ENCODE assay signal across 8 cellular contexts in genomic region chr10:71212249-71213126, GRCh38. TPM values are rescaled to one million over a fixed set of nuclear protein-coding genes. Genes with fewer than 3 reads are reported as not detected.
A peak's percentile ranks its signal among the peaks of the same experiment; 100 is the strongest.
DNase-seq lines count a peak whose midpoint lies in the region; ATAC-seq and TF ChIP-seq lines count a peak whose summit lies in the region.

TSS of gene UNC5B (plus strand) at chr10:71212570. CDS start at chr10:71212986, 416 bp downstream.

- POLR2A ChIA-PET in activated CD4-positive, alpha-beta memory T cell treated with anti-CD3 and anti-CD28 coated beads for 36 hours (lab: Charles Lee): no interaction called here

- intact Hi-C loops in activated CD4-positive, alpha-beta memory T cell treated with anti-CD3 and anti-CD28 coated beads for 36 hours (cut with micrococcal nuclease): no loop called here
- intact Hi-C loops in right lobe of liver (cut with DNase I): loop anchor here in 1 of 2 donors (10.0 kb wide), 1 partner anchor 308 kb away; no protein-coding TSS in a partner anchor

- H3K4me1 Mint-ChIP-seq in activated CD4-positive, alpha-beta memory T cell treated with anti-CD3 and anti-CD28 coated beads for 36 hours (ENCODE audit: low read depth): peaks cover 10% of the 10 kb centered on the region

- 0% methylated on average over 29 of the region's 110 CpGs for WGBS in right lobe of liver (ENCODE audit: insufficient coverage, low coverage, low lambda C conversion rate, missing lambda C conversion rate)

- no peak within 1 kb of the TSS for H3K27ac Mint-ChIP-seq in activated CD4-positive, alpha-beta memory T cell treated with anti-CD3 and anti-CD28 coated beads for 36 hours

- DNase-seq in activated CD4-positive, CD25-positive, alpha-beta regulatory T cell (lab: John Stamatoyannopoulos, UW): no peak
- peak; percentile 84 for DNase-seq in NCI-H226
- peak; percentile 61 for DNase-seq in activated CD4-positive, alpha-beta memory T cell treated with anti-CD3 and anti-CD28 coated beads for 36 hours
- peak; percentile 89 to 90 (median 90) for DNase-seq in right lobe of liver
- DNase-seq in stimulated activated CD4-positive, alpha-beta T cell treated with anti-CD3 and anti-CD28 coated beads, Interleukin-2, amount 100 ng/mL, for 48 hours: peak; percentile 57 to 62
- DNase-seq in NK-92 treated with Interleukin-12 subunit alpha and Interleukin-12 subunit beta, amount 100 ng/mL, for 24 hours (lab: John Stamatoyannopoulos, UW): no peak

- peak; percentile 92 for TF ChIP-seq POLR2A in right lobe of liver (IDR thresholded peaks at IDR 0.05)

- CTCF ChIA-PET in activated CD4-positive, alpha-beta memory T cell treated with anti-CD3 and anti-CD28 coated beads for 36 hours (lab: Charles Lee): interaction anchor here (0.8 to 1.0 kb wide), 2 partner anchors 287 to 684 kb away, joined by 3 read pairs; no protein-coding TSS in a partner anchor

- H3K27ac ChIP-seq in duodenal mucosa (ENCODE audit: low read depth, low read length) (no peak within 1 kb of the TSS), right lobe of liver (peak within 1 kb of the TSS; percentile 10 to 26 (median 26))

- peak; percentile 63 to 67 for ATAC-seq in activated CD4-positive, CD25-positive, alpha-beta regulatory T cell treated with anti-CD3 and anti-CD28 coated beads, Interleukin-2, amount 50 U/mL, for 24 hours
- peak; percentile 84 to 92 (median 87) for ATAC-seq in right lobe of liver

- H3K9me3 ChIP-seq in duodenal mucosa (ENCODE audit: control insufficient read depth in 1 of 2, low read length in 2 of 2): no peaks in the 10 kb centered on the region
- no peaks in the 10 kb centered on the region for H3K9me3 ChIP-seq in right lobe of liver

- TF ChIP-seq CTCF in right lobe of liver (IDR thresholded peaks at IDR 0.05): peak in 2 of 4 donors; percentile 36 to 41

- H3K4me3 Mint-ChIP-seq in activated CD4-positive, alpha-beta memory T cell treated with anti-CD3 and anti-CD28 coated beads for 36 hours: peak within 1 kb of the TSS; percentile 37

- H3K4me3 ChIP-seq in duodenal mucosa (ENCODE audit: low read depth in 1 of 2, low read length in 2 of 2) (peak within 1 kb of the TSS; percentile 65 to 77), right lobe of liver (peak within 1 kb of the TSS; percentile 48 to 61 (median 50))

- peaks cover 68% of the 10 kb centered on the region for H3K27me3 Mint-ChIP-seq in activated CD4-positive, alpha-beta memory T cell treated with anti-CD3 and anti-CD28 coated beads for 36 hours

- peak within 1 kb of the TSS; percentile 48 to 72 for H3K9ac ChIP-seq in duodenal mucosa (ENCODE audit: low read depth in 1 of 2, low read length in 2 of 2)

- no peaks in the 10 kb centered on the region for H3K36me3 ChIP-seq in duodenal mucosa (ENCODE audit: control insufficient read depth in 1 of 2, insufficient read depth in 2 of 2, low read length in 2 of 2)
- H3K36me3 ChIP-seq in right lobe of liver: no peaks in the 10 kb centered on the region

- H3K4me1 ChIP-seq in duodenal mucosa (ENCODE audit: control insufficient read depth in 1 of 2, insufficient read depth in 2 of 2, low read length in 2 of 2) (peaks cover 21 to 34% of the 10 kb centered on the region in 2 donors), right lobe of liver (peaks cover 0 to 16% (median 0%) of the 10 kb centered on the region in 4 donors)

- H3K27me3 ChIP-seq in duodenal mucosa (ENCODE audit: control insufficient read depth in 1 of 2, insufficient read depth in 2 of 2, low read length in 2 of 2): peaks cover 54 to 58% of the 10 kb centered on the region in 2 donors
- H3K27me3 ChIP-seq in right lobe of liver: peaks cover 0 to 8% of the 10 kb centered on the region in 2 donors

- no peaks in the 10 kb centered on the region for H3K9me3 Mint-ChIP-seq in activated CD4-positive, alpha-beta memory T cell treated with anti-CD3 and anti-CD28 coated beads for 36 hours

- H3K36me3 Mint-ChIP-seq in activated CD4-positive, alpha-beta memory T cell treated with anti-CD3 and anti-CD28 coated beads for 36 hours: no peaks in the 10 kb centered on the region

RNA-seq across cellular contexts. Expression of gene UNC5B, which starts in this region (rescaled TPM):
- total RNA-seq in activated CD4-positive, alpha-beta memory T cell treated with anti-CD3 and anti-CD28 coated beads for 36 hours: under 1 TPM in 1 of 2 experiments, not detected in 1; 0.02 TPM
- total RNA-seq in right lobe of liver: 1 to 10 TPM; 1.0 to 6.2 (median 2.1) TPM

Comparison
In these comparisons a context has a peak if more than half of its experiments do, and no peak if none do; other contexts are left out.
1. Peak in DNase-seq in activated CD4-positive, alpha-beta memory T cell treated with anti-CD3 and anti-CD28 coated beads for 36 hours; RNA of the gene not detected or under 1 TPM.
2. DNase-seq: peak in NCI-H226 (single experiment), right lobe of liver (3 of 3) and stimulated activated CD4-positive, alpha-beta T cell treated with anti-CD3 and anti-CD28 coated beads, Interleukin-2, amount 100 ng/mL, for 48 hours (2 of 2); none in activated CD4-positive, CD25-positive, alpha-beta regulatory T cell (0 of 4) and NK-92 treated with Interleukin-12 subunit alpha and Interleukin-12 subunit beta, amount 100 ng/mL, for 24 hours (single experiment).